In genomic region chr6:32637219-32637880, GRCh38 we compare ENCODE assay signal across 10 cellular contexts. TPM values are rescaled to one million over a fixed set of nuclear protein-coding genes. Genes with fewer than 3 reads are reported as not detected.
A peak's percentile ranks its signal among the peaks of the same experiment; 100 is the strongest.
DNase-seq lines count a peak whose midpoint lies in the region; ATAC-seq and TF ChIP-seq lines count a peak whose summit lies in the region.
"Had no signal": no experiment of that assay in that cellular context is flagged by ENCODE, and none has a peak within 500 bp of the region (broad histone marks: within the 10 kb centered on the region; RNA-seq: fewer than 3 reads in every experiment).

TSS of gene HLA-DQA1 (plus strand) at chr6:32637406. CDS start at chr6:32637459, 53 bp downstream.

- 10 to 31% (median 24%) methylated on average over 7 of the region's 7 CpGs for WGBS in spleen, 5 donors

- peaks cover 0 to 47% (median 0%) of the 10 kb centered on the region in 6 donors for H3K4me1 ChIP-seq in spleen
- H3K4me1 ChIP-seq: colonic mucosa had no signal

- H3K27me3 Mint-ChIP-seq in activated CD8-positive, alpha-beta T cell treated with anti-CD3 and anti-CD28 coated beads for 36 hours, result peaks cover 13% of the 10 kb centered on the region
- H3K27me3 Mint-ChIP-seq in nephron progenitor cell (ENCODE audit: low read depth, poor library complexity), result peaks cover 8% of the 10 kb centered on the region

- intact Hi-C loops in activated CD8-positive, alpha-beta T cell treated with anti-CD3 and anti-CD28 coated beads for 36 hours (cut with micrococcal nuclease), result no loop called here
- intact Hi-C loops in spleen (cut with DNase I; ENCODE audit: low total_unique reads), result no loop called here

- H3K4me1 Mint-ChIP-seq in activated CD8-positive, alpha-beta T cell treated with anti-CD3 and anti-CD28 coated beads for 36 hours (ENCODE audit: low read depth), result peaks cover 14% of the 10 kb centered on the region
- H3K4me1 Mint-ChIP-seq in nephron progenitor cell, result peaks cover 24% of the 10 kb centered on the region

- POLR2A ChIA-PET in activated CD8-positive, alpha-beta T cell treated with anti-CD3 and anti-CD28 coated beads for 36 hours (lab: Charles Lee), result no interaction called here

- peak within 1 kb of the TSS in 7 of 8 donors; percentile 17 to 83 (median 70) for H3K27ac ChIP-seq in spleen
- H3K27ac ChIP-seq: colonic mucosa had no signal

- in situ Hi-C loops in GM18951 (cut with MboI; ENCODE audit: low sequenced_read_pairs, unreplicated experiment), result loop anchor here (5.0 kb wide), 1 partner anchor 105 kb away; the partner anchor contains the start of gene HLA-DQA2

- peak within 1 kb of the TSS; percentile 32 for H3K27ac Mint-ChIP-seq in activated CD8-positive, alpha-beta T cell treated with anti-CD3 and anti-CD28 coated beads for 36 hours
- no peak within 1 kb of the TSS for H3K27ac Mint-ChIP-seq in nephron progenitor cell

- CTCF ChIA-PET in activated CD8-positive, alpha-beta T cell treated with anti-CD3 and anti-CD28 coated beads for 36 hours (lab: Charles Lee), result no interaction called here

- TF ChIP-seq POLR2A in GM18951 (IDR thresholded peaks at IDR 0.05; ENCODE audit: extremely low read depth, insufficient read depth, insufficient read length) (peak; percentile 67), spleen (IDR thresholded peaks at IDR 0.05) (peak in 1 of 3 donors; percentile 88)

- H3K9me3 ChIP-seq in spleen, result no peaks in the 10 kb centered on the region
- H3K9me3 ChIP-seq: colonic mucosa had no signal

- ATAC-seq in HG02885 (IDR thresholded peaks at IDR 0.05; ENCODE audit: poor library complexity, unreplicated experiment) (peak; percentile 80), HG03565 (IDR thresholded peaks at IDR 0.05; ENCODE audit: unreplicated experiment) (no peak)
- peak; percentile 66 for ATAC-seq in activated CD8-positive, alpha-beta T cell treated with anti-CD3 and anti-CD28 coated beads for 36 hours

- peak within 1 kb of the TSS in 6 of 8 donors; percentile 15 to 59 (median 35) for H3K4me3 ChIP-seq in spleen
- H3K4me3 ChIP-seq: colonic mucosa had no signal

- no peaks in the 10 kb centered on the region for H3K36me3 ChIP-seq in spleen
- H3K36me3 ChIP-seq: colonic mucosa had no signal

- no peaks in the 10 kb centered on the region for H3K27me3 ChIP-seq in spleen (replicated peaks in 1 of 7)
- H3K27me3 ChIP-seq: colonic mucosa had no signal

- peak; percentile 5 for DNase-seq in activated CD8-positive, alpha-beta T cell treated with anti-CD3 and anti-CD28 coated beads for 36 hours
- DNase-seq in spleen (peak; percentile 77), activated gamma-delta T cell (lab: John Stamatoyannopoulos, UW) (no peak), nephron progenitor cell (no peak), NCI-H748 (lab: John Stamatoyannopoulos, UW; ENCODE audit: unreplicated experiment) (no peak)
- DNase-seq: colonic mucosa, NCI-H146 had no signal

- H3K9me3 Mint-ChIP-seq in activated CD8-positive, alpha-beta T cell treated with anti-CD3 and anti-CD28 coated beads for 36 hours, result no peaks in the 10 kb centered on the region
- no peaks in the 10 kb centered on the region for H3K9me3 Mint-ChIP-seq in nephron progenitor cell

- H3K36me3 Mint-ChIP-seq in activated CD8-positive, alpha-beta T cell treated with anti-CD3 and anti-CD28 coated beads for 36 hours (ENCODE audit: low read depth), result no peaks in the 10 kb centered on the region
- H3K36me3 Mint-ChIP-seq in nephron progenitor cell (ENCODE audit: low read depth), result no peaks in the 10 kb centered on the region

- H3K4me3 Mint-ChIP-seq in activated CD8-positive, alpha-beta T cell treated with anti-CD3 and anti-CD28 coated beads for 36 hours, result peak within 1 kb of the TSS; percentile 22
- H3K4me3 Mint-ChIP-seq in nephron progenitor cell, result no peak within 1 kb of the TSS

- no peak for TF ChIP-seq CTCF in activated CD8-positive, alpha-beta T cell treated with anti-CD3 and anti-CD28 coated beads for 36 hours (IDR thresholded peaks at IDR 0.05)
- TF ChIP-seq CTCF in spleen (IDR thresholded peaks at IDR 0.05 in 8 of 11, conservative IDR thresholded peaks at IDR 0.05 in 3 of 11) (no peak), nephron progenitor cell (IDR thresholded peaks at IDR 0.05) (no peak)

RNA-seq across cellular contexts. Expression of gene HLA-DQA1, which starts in this region (rescaled TPM):
- 1 to 10 TPM; 3.4 to 3.9 TPM for total RNA-seq in activated CD8-positive, alpha-beta T cell treated with anti-CD3 and anti-CD28 coated beads for 36 hours
- total RNA-seq in spleen, result 100 to 1,000 TPM in 6 of 7 donors, 10 to 100 TPM in 1; 19.1 to 340 (median 196) TPM
- 100 to 1,000 TPM; 249 to 441 (median 420) TPM for polyA plus RNA-seq in spleen

Comparison
In these comparisons a context has a peak if more than half of its experiments do, and no peak if none do; other contexts are left out.
1. RNA of gene HLA-DQA1 (total RNA-seq): 19.1 to 340 TPM in spleen; 3.4 to 3.9 TPM in activated CD8-positive, alpha-beta T cell treated with anti-CD3 and anti-CD28 coated beads for 36 hours; every median in the first group is over 4 times any median in the second.
2. DNase-seq: peak in activated CD8-positive, alpha-beta T cell treated with anti-CD3 and anti-CD28 coated beads for 36 hours (single experiment) and spleen (single experiment); none in activated gamma-delta T cell (single experiment), nephron progenitor cell (single experiment) and NCI-H748 (single experiment).